ENCODE assay signal across 22 cellular contexts in genomic region chr17:30220414-30220813, GRCh38. TPM values are rescaled to one million over a fixed set of nuclear protein-coding genes. Genes with fewer than 3 reads are reported as not detected.
"Had no signal": no experiment of that assay in that cellular context is flagged by ENCODE, and none has a peak within 500 bp of the region (broad histone marks: within the 10 kb centered on the region; RNA-seq: fewer than 3 reads in every experiment).

No MANE protein-coding gene starts in this region.

- H3K36me3 Mint-ChIP-seq: naive thymus-derived CD8-positive, alpha-beta T cell; stimulated activated memory B cell treated with anti-CD40 and anti-IgM and Interleukin-4, amounts not matched to agents 10 μg/mL and 1 μg/mL and 100 μg/mL, for 72 hours had no signal

- H3K36me3 ChIP-seq: sigmoid colon, thoracic aorta, tibial nerve, upper lobe of right lung, uterus had no signal

- H3K4me1 ChIP-seq: lower lobe of right lung, psoas muscle, sigmoid colon, tibial nerve, upper lobe of right lung, uterus had no signal

- H3K27ac Mint-ChIP-seq: effector memory CD8-positive, alpha-beta T cell; naive thymus-derived CD8-positive, alpha-beta T cell; stimulated activated memory B cell treated with anti-CD40 and anti-IgM and Interleukin-4, amounts not matched to agents 10 μg/mL and 1 μg/mL and 100 μg/mL, for 72 hours had no signal

- H3K4me3 ChIP-seq: lower lobe of right lung, psoas muscle, sigmoid colon, thoracic aorta, tibial nerve, upper lobe of right lung, uterus had no signal

- DNase-seq: cortex of kidney; effector memory CD8-positive, alpha-beta T cell; left ventricle myocardium superior; lower lobe of right lung; naive thymus-derived CD8-positive, alpha-beta T cell; nucleus accumbens; psoas muscle; right cardiac atrium; sigmoid colon; stimulated activated CD4-positive, alpha-beta T cell treated with anti-CD3 and anti-CD28 coated beads, Interleukin-4, amount 100 ng/mL, for 4 hours; stimulated activated naive CD8-positive, alpha-beta T cell treated with anti-CD3 and anti-CD28 coated beads, Interleukin-15, Interleukin-2, amounts not matched to agents 100 U/mL and 50 U/mL, for 24 hours; substantia nigra; upper lobe of right lung; uterus had no signal

- H3K9me3 ChIP-seq: lower lobe of right lung, psoas muscle, sigmoid colon, thoracic aorta, tibial nerve, upper lobe of right lung, uterus had no signal

- H3K27me3 ChIP-seq: sigmoid colon, tibial nerve, upper lobe of right lung, uterus had no signal

- FAIRE-seq: frontal cortex, keratinocyte had no signal

- H3K9me3 Mint-ChIP-seq: effector memory CD8-positive, alpha-beta T cell; naive thymus-derived CD8-positive, alpha-beta T cell; neural crest cell; stimulated activated memory B cell treated with anti-CD40 and anti-IgM and Interleukin-4, amounts not matched to agents 10 μg/mL and 1 μg/mL and 100 μg/mL, for 72 hours had no signal

- H3K27ac ChIP-seq: lower lobe of right lung, psoas muscle, sigmoid colon, thoracic aorta, tibial nerve, upper lobe of right lung, uterus had no signal

- H3K4me1 Mint-ChIP-seq: naive thymus-derived CD8-positive, alpha-beta T cell had no signal

- ATAC-seq: effector memory CD8-positive, alpha-beta T cell; left ventricle myocardium superior; lower lobe of right lung; naive thymus-derived CD8-positive, alpha-beta T cell; psoas muscle; stimulated activated memory B cell treated with anti-CD40 and anti-IgM and Interleukin-4, amounts not matched to agents 10 μg/mL and 1 μg/mL and 100 μg/mL, for 72 hours; stimulated activated naive CD8-positive, alpha-beta T cell treated with anti-CD3 and anti-CD28 coated beads, Interleukin-15, Interleukin-2, amounts not matched to agents 100 U/mL and 50 U/mL, for 24 hours; upper lobe of right lung had no signal

- H3K4me3 Mint-ChIP-seq: effector memory CD8-positive, alpha-beta T cell; naive thymus-derived CD8-positive, alpha-beta T cell; neural crest cell; stimulated activated memory B cell treated with anti-CD40 and anti-IgM and Interleukin-4, amounts not matched to agents 10 μg/mL and 1 μg/mL and 100 μg/mL, for 72 hours had no signal

RNA-seq across cellular contexts. Expression of gene SLC6A4, which starts 15.1 kb away (rescaled TPM):
- total RNA-seq: fibroblast of villous mesenchyme; left ventricle myocardium superior; mesenteric fat pad; naive thymus-derived CD8-positive, alpha-beta T cell; neural crest cell; psoas muscle had no signal
- polyA plus RNA-seq: keratinocyte had no signal
